In the genomic region with DNA sequence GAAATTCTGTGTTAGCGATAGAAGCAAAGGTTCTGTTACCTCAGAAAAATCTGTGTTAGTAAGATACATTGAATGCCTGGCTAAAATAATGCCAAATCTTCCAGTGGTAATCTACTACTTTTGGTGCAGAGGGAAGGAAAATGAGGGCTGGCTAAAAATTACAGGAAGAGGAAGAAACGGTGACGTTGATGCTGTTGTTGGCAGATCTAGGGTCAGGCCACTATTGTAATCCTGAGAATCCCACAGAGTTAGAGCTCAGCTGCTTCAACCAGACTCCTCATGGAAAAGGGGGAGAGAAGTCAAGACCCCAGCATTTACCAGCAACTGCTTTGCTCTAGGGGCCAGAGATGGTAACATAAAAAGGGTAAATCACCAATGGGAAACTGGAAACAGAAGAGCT, we compare ENCODE assay signal across 17 cellular contexts.
"Had no signal": no experiment of that assay in that cellular context is flagged by ENCODE, and none has a peak within 500 bp of the region (broad histone marks: within the 10 kb centered on the region; RNA-seq: fewer than 3 reads in every experiment).

No MANE protein-coding gene starts in this region.

- H3K4me1 ChIP-seq: colonic mucosa, vagina had no signal

- ATAC-seq: activated CD8-positive, alpha-beta T cell treated with anti-CD3 and anti-CD28 coated beads for 36 hours; activated T-helper 17 cell treated with anti-CD3 and anti-CD28 coated beads, Interleukin-2, amount 50 U/mL, for 72 hours; mucosa of descending colon; SK-N-SH treated with all-trans-retinoic acid at 6 μM for 48 hours; T-cell had no signal

- H3K36me3 ChIP-seq: brain microvascular endothelial cell, colonic mucosa, transverse colon, vagina had no signal

- H3K9me3 ChIP-seq: colonic mucosa, mucosa of descending colon, transverse colon, vagina had no signal

- DNase-seq: activated CD4-positive, alpha-beta T cell treated with anti-CD3 and anti-CD28 coated beads, Interleukin-2, amount 10 ng/mL, durations not matched to agents 24 days and 14 days; activated CD8-positive, alpha-beta T cell treated with anti-CD3 and anti-CD28 coated beads for 36 hours; activated naive CD4-positive, alpha-beta T cell treated with Interleukin-2 at 50 U/mL for 16 hours; activated T-cell treated with anti-CD3 and anti-CD28 coated beads, Interleukin-2, amount 50 U/mL, for 1 hour; brain microvascular endothelial cell; central memory CD4-positive, alpha-beta T cell; colonic mucosa; effector CD8-positive, alpha-beta T cell; mucosa of descending colon; naive B cell; T-cell; transverse colon had no signal

- FAIRE-seq: keratinocyte had no signal

- H3K27ac ChIP-seq: brain microvascular endothelial cell, colonic mucosa, transverse colon, vagina had no signal

- H3K4me3 ChIP-seq: colonic mucosa, mucosa of descending colon, skin epidermis, transverse colon, vagina had no signal

- H3K27me3 ChIP-seq: brain microvascular endothelial cell, colonic mucosa, transverse colon, vagina had no signal
